Comparison of ENCODE assay signal across 8 cellular contexts in genomic region chr17:57986841-57987581, GRCh38. TPM values are rescaled to one million over a fixed set of nuclear protein-coding genes. Genes with fewer than 3 reads are reported as not detected.
DNase-seq lines count a peak whose midpoint lies in the region; ATAC-seq and TF ChIP-seq lines count a peak whose summit lies in the region.

No MANE protein-coding gene starts in this region.

- H3K18ac ChIP-seq in trophoblast cell (ENCODE audit: low read length): peak overlapping the region; percentile 71

- H3K9ac ChIP-seq in adipocyte (ENCODE audit: low read length) (peak overlapping the region; percentile 94), trophoblast cell (ENCODE audit: low read length) (peak overlapping the region; percentile 93)

- ATAC-seq in HG02678 (IDR thresholded peaks at IDR 0.05; ENCODE audit: unreplicated experiment) (peak; percentile 8), heart right ventricle (peak; percentile 38 to 67 (median 57)), GM18517 (IDR thresholded peaks at IDR 0.05; ENCODE audit: unreplicated experiment) (no peak)

- H3K4me1 ChIP-seq in adipocyte (ENCODE audit: control insufficient read depth, insufficient read depth, low read length): peaks cover 48% of the 10 kb centered on the region
- peaks cover 13 to 80% (median 65%) of the 10 kb centered on the region in 9 donors for H3K4me1 ChIP-seq in heart right ventricle
- peaks cover 3 to 6% of the 10 kb centered on the region in 2 experiments for H3K4me1 ChIP-seq in trophoblast cell (ENCODE audit: control insufficient read depth in 1 of 2, insufficient read depth in 2 of 2, low read length in 2 of 2)

- H3K4me3 ChIP-seq in adipocyte (ENCODE audit: low read length) (peak overlapping the region; percentile 91), heart right ventricle (peak overlapping the region; percentile 65 to 94 (median 83)), trophoblast cell (ENCODE audit: low read depth, low read length) (peak overlapping the region; percentile 96)

- intact Hi-C loops in heart right ventricle (cut with DNase I): loop anchor here in 8 of 10 donors (2.0 to 5.0 kb wide), 4 partner anchors 32 to 95 kb away; partner anchors contain the start of gene CUEDC1 (in 1 of the 8)

- 0% methylated on average over 38 of the region's 38 CpGs for WGBS in heart right ventricle, 2 donors
- WGBS in trophoblast cell (ENCODE audit: extremely low coverage, insufficient coverage, insufficient read length): no CpG with 5 or more reads among the region's 38 CpGs

- peak overlapping the region; percentile 98 for H3K14ac ChIP-seq in trophoblast cell (ENCODE audit: low read length)

- peaks cover 15% of the 10 kb centered on the region for H3K79me1 ChIP-seq in trophoblast cell (ENCODE audit: low read length)

- H3K27me3 ChIP-seq in adipocyte (replicated peaks; ENCODE audit: control insufficient read depth, insufficient read depth, low read length) (no peaks in the 10 kb centered on the region), heart right ventricle (no peaks in the 10 kb centered on the region), trophoblast cell (ENCODE audit: insufficient read depth, low read length) (no peaks in the 10 kb centered on the region)

- H3K36me3 ChIP-seq in adipocyte (ENCODE audit: control insufficient read depth, insufficient read depth, low read length, severe bottlenecking): peaks cover 12% of the 10 kb centered on the region
- H3K36me3 ChIP-seq in heart right ventricle: peaks cover 0 to 27% (median 7%) of the 10 kb centered on the region in 9 donors
- peaks cover 6% of the 10 kb centered on the region in 2 experiments for H3K36me3 ChIP-seq in trophoblast cell (ENCODE audit: control insufficient read depth in 1 of 2, insufficient read depth in 2 of 2, low read length in 2 of 2)

- peaks cover 13% of the 10 kb centered on the region for H3K79me2 ChIP-seq in trophoblast cell (ENCODE audit: control insufficient read depth, insufficient read depth, low read length, poor library complexity)

- peak overlapping the region; percentile 91 for H2AFZ ChIP-seq in trophoblast cell (ENCODE audit: insufficient read depth, low read length, poor library complexity)

- peak overlapping the region; percentile 30 for H2BK12ac ChIP-seq in trophoblast cell (ENCODE audit: low read length)

- TF ChIP-seq CTCF in heart right ventricle (IDR thresholded peaks at IDR 0.05): no peak

- peak overlapping the region; percentile 95 to 99 (median 98) for H3K27ac ChIP-seq in heart right ventricle
- peak overlapping the region; percentile 86 for H3K27ac ChIP-seq in trophoblast cell (ENCODE audit: low read depth, low read length)

- H3K4me2 ChIP-seq in trophoblast cell (ENCODE audit: low read length): peak overlapping the region; percentile 97

- H2AK5ac ChIP-seq in trophoblast cell (ENCODE audit: low read length): peak overlapping the region; percentile 49

- H3K4ac ChIP-seq in trophoblast cell (ENCODE audit: low read depth, low read length): peak overlapping the region; percentile 93

- H4K91ac ChIP-seq in trophoblast cell (ENCODE audit: low read depth, low read length): peak overlapping the region; percentile 93

- peak overlapping the region; percentile 71 for H4K8ac ChIP-seq in trophoblast cell (ENCODE audit: low read depth, low read length)

- no peak overlapping the region for H3K23ac ChIP-seq in trophoblast cell (ENCODE audit: low read length)

- DNase-seq in ELR (ENCODE audit: low read depth): peak; percentile 91
- peak; percentile 77 for DNase-seq in RPMI7951 (ENCODE audit: low read depth)
- DNase-seq in adipocyte (ENCODE audit: low read depth): peak; percentile 79
- DNase-seq in heart right ventricle: peak; percentile 47 to 58
- DNase-seq in trophoblast cell: peak; percentile 63
- no peak for DNase-seq in NK-92 (lab: John Stamatoyannopoulos, UW; ENCODE audit: unreplicated experiment)

- H2BK5ac ChIP-seq in trophoblast cell (ENCODE audit: low read depth, low read length, poor library complexity): peak overlapping the region; percentile 55

- H2BK120ac ChIP-seq in trophoblast cell (ENCODE audit: insufficient read depth, low read length, poor library complexity): peak overlapping the region; percentile 77

- peak overlapping the region; percentile 71 for H4K12ac ChIP-seq in trophoblast cell (ENCODE audit: low read depth, low read length)

- H3K9me3 ChIP-seq in adipocyte (ENCODE audit: control insufficient read depth, low read length) (no peaks in the 10 kb centered on the region), heart right ventricle (no peaks in the 10 kb centered on the region), trophoblast cell (ENCODE audit: insufficient read depth, low read depth, low read length) (no peaks in the 10 kb centered on the region)

RNA-seq across cellular contexts. Expression of gene VEZF1, which starts 1.0 kb away (rescaled TPM):
- 65.2 and 78.7 TPM in 2 replicates for total RNA-seq in RPMI7951 (2014; rRNA removed; shearing (Covaris generic))
- 10 to 100 TPM; 56.2 to 81.2 (median 61.5) TPM for total RNA-seq in heart right ventricle
- 10 to 100 TPM; 17.5 to 21.7 TPM for polyA plus RNA-seq in heart right ventricle
- polyA plus RNA-seq in trophoblast cell (2013): 36.2 and 37.1 TPM in 2 replicates

RNA-seq across cellular contexts. Expression of gene SRSF1, which starts 20.0 kb away (rescaled TPM):
- total RNA-seq in RPMI7951 (2014; rRNA removed; shearing (Covaris generic)): 330 and 331 TPM in 2 replicates
- 100 to 1,000 TPM in 3 of 10 donors, 10 to 100 TPM in 7; 79.8 to 130 (median 94.7) TPM for total RNA-seq in heart right ventricle
- 10 to 100 TPM; 70.3 to 76.3 TPM for polyA plus RNA-seq in heart right ventricle
- 176 and 177 TPM in 2 replicates for polyA plus RNA-seq in trophoblast cell (2013)

RNA-seq across cellular contexts. Expression of gene CUEDC1, which starts 31.8 kb away (rescaled TPM):
- 6.4 and 6.6 TPM in 2 replicates for total RNA-seq in RPMI7951 (2014; rRNA removed; shearing (Covaris generic))
- 10 to 100 TPM; 38.3 to 65.0 (median 47.2) TPM for total RNA-seq in heart right ventricle
- 10 to 100 TPM; 26.9 to 33.1 TPM for polyA plus RNA-seq in heart right ventricle
- 12.4 and 13.0 TPM in 2 replicates for polyA plus RNA-seq in trophoblast cell (2013)
